Comparison of ENCODE assay signal across 8 cellular contexts in the genomic region with DNA sequence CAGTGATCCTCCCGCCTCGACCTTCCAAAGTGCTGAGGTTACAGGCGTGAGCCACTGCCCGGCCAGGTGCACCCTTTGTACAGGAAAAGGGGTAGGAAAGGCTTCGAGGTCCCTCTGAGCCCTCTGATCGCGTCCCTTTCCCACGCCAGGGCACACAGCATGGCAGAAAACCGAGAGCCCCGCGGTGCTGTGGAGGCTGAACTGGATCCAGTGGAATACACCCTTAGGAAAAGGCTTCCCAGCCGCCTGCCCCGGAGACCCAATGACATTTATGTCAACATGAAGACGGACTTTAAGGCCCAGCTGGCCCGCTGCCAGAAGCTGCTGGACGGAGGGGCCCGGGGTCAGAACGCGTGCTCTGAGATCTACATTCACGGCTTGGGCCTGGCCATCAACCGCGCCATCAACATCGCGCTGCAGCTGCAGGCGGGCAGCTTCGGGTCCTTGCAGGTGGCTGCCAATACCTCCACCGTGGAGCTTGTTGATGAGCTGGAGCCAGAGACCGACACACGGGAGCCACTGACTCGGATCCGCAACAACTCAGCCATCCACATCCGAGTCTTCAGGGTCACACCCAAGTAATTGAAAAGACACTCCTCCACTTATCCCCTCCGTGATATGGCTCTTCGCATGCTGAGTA. TPM values are rescaled to one million over a fixed set of nuclear protein-coding genes. Genes with fewer than 3 reads are reported as not detected.
A peak's percentile ranks its signal among the peaks of the same experiment; 100 is the strongest.
DNase-seq lines count a peak whose midpoint lies in the region; ATAC-seq and TF ChIP-seq lines count a peak whose summit lies in the region.

No MANE protein-coding gene starts in this region.

- intact Hi-C loops in vagina (cut with DNase I), result loop anchor here (5.0 kb wide), 1 partner anchor 146 kb away; a partner anchor contains a TSS

- H3K4me1 Mint-ChIP-seq in activated naive CD4-positive, alpha-beta T cell treated with anti-CD3 and anti-CD28 coated beads, Interleukin-2, amount 50 U/mL, for 24 hours, result peaks cover 11% of the 10 kb centered on the region
- H3K4me1 Mint-ChIP-seq in memory B cell, result peaks cover 8% of the 10 kb centered on the region

- no peak for TF ChIP-seq POLR2A in vagina (IDR thresholded peaks at IDR 0.05)

- no peak for ATAC-seq in memory B cell (ENCODE audit: low read depth)

- in situ Hi-C loops in brain microvascular endothelial cell (cut with HindIII; ENCODE audit: low pct_ligation_motif_present, low sequenced_read_pairs), result loop anchor here (25.0 kb wide), 1 partner anchor 131 kb away; a partner anchor contains a TSS

- TF ChIP-seq CTCF in brain microvascular endothelial cell (IDR thresholded peaks at IDR 0.05; ENCODE audit: low read depth, low read length, missing control alignments), result no peak
- TF ChIP-seq CTCF in vagina (IDR thresholded peaks at IDR 0.05), result no peak

- peaks cover 22% of the 10 kb centered on the region for H3K4me1 ChIP-seq in vagina

- H3K27ac ChIP-seq in brain microvascular endothelial cell, result peak overlapping the region; percentile 43
- peak overlapping the region; percentile 94 for H3K27ac ChIP-seq in vagina

- no peaks in the 10 kb centered on the region for H3K36me3 ChIP-seq in brain microvascular endothelial cell (replicated peaks)
- H3K36me3 ChIP-seq in vagina, result peaks cover 0 to 4% of the 10 kb centered on the region in 2 donors

- no peak for DNase-seq in activated naive CD4-positive, alpha-beta T cell treated with Interleukin-2 at 50 U/mL for 16 hours
- DNase-seq in brain microvascular endothelial cell (no peak), memory B cell (ENCODE audit: low spot score in 2 of 2) (no peak), vagina (ENCODE audit: extremely low spot score in 2 of 2) (no peak), NCI-H2196 (lab: John Stamatoyannopoulos, UW; ENCODE audit: unreplicated experiment) (no peak), OCI-M2 (lab: John Stamatoyannopoulos, UW; ENCODE audit: unreplicated experiment) (no peak), kidney tubule cell (ENCODE audit: low spot score) (no peak)

- H3K27me3 ChIP-seq in brain microvascular endothelial cell (replicated peaks) (no peaks in the 10 kb centered on the region), vagina (no peaks in the 10 kb centered on the region)

- no peaks in the 10 kb centered on the region for H3K27me3 Mint-ChIP-seq in activated naive CD4-positive, alpha-beta T cell treated with anti-CD3 and anti-CD28 coated beads, Interleukin-2, amount 50 U/mL, for 24 hours
- no peaks in the 10 kb centered on the region for H3K27me3 Mint-ChIP-seq in memory B cell

- H3K4me3 ChIP-seq in brain microvascular endothelial cell (ENCODE audit: low read depth, low read length) (peak overlapping the region; percentile 94), vagina (peak overlapping the region; percentile 67 to 90)

- H3K9me3 Mint-ChIP-seq in activated naive CD4-positive, alpha-beta T cell treated with anti-CD3 and anti-CD28 coated beads, Interleukin-2, amount 50 U/mL, for 24 hours, result no peaks in the 10 kb centered on the region
- no peaks in the 10 kb centered on the region for H3K9me3 Mint-ChIP-seq in memory B cell

- peak overlapping the region; percentile 96 for H3K27ac Mint-ChIP-seq in activated naive CD4-positive, alpha-beta T cell treated with anti-CD3 and anti-CD28 coated beads, Interleukin-2, amount 50 U/mL, for 24 hours
- peak overlapping the region; percentile 91 for H3K27ac Mint-ChIP-seq in memory B cell

- H3K36me3 Mint-ChIP-seq in activated naive CD4-positive, alpha-beta T cell treated with anti-CD3 and anti-CD28 coated beads, Interleukin-2, amount 50 U/mL, for 24 hours, result no peaks in the 10 kb centered on the region
- H3K36me3 Mint-ChIP-seq in memory B cell, result peaks cover 2% of the 10 kb centered on the region

- peak overlapping the region; percentile 98 for H3K4me3 Mint-ChIP-seq in activated naive CD4-positive, alpha-beta T cell treated with anti-CD3 and anti-CD28 coated beads, Interleukin-2, amount 50 U/mL, for 24 hours
- peak overlapping the region; percentile 95 for H3K4me3 Mint-ChIP-seq in memory B cell

- no peaks in the 10 kb centered on the region for H3K9me3 ChIP-seq in vagina

RNA-seq across cellular contexts. Expression of a gene that starts 0.9 kb away (rescaled TPM):
- total RNA-seq in vagina, result 44.0 TPM

RNA-seq across cellular contexts. Expression of a gene that starts 12.7 kb away (rescaled TPM):
- total RNA-seq in vagina, result 20.6 TPM

RNA-seq across cellular contexts. Expression of a gene that starts 13.5 kb away (rescaled TPM):
- total RNA-seq in vagina, result not detected

RNA-seq across cellular contexts. Expression of a gene that starts 26.6 kb away (rescaled TPM):
- total RNA-seq in vagina, result not detected

RNA-seq across cellular contexts. Expression of a gene that starts 33.3 kb away (rescaled TPM):
- 283 TPM for total RNA-seq in vagina
